In genomic region chr22:22857607-22858558, GRCh38 we compare ENCODE assay signal across 20 cellular contexts. TPM values are rescaled to one million over a fixed set of nuclear protein-coding genes. Genes with fewer than 3 reads are reported as not detected.
DNase-seq lines count a peak whose midpoint lies in the region; ATAC-seq, FAIRE-seq and TF ChIP-seq lines count a peak whose summit lies in the region.
"Had no signal": no experiment of that assay in that cellular context is flagged by ENCODE, and none has a peak within 500 bp of the region (broad histone marks: within the 10 kb centered on the region; RNA-seq: fewer than 3 reads in every experiment).

No MANE protein-coding gene starts in this region.

- H3K27ac ChIP-seq in HepG2 (ENCODE audit: extremely low read length, insufficient read depth, low read length) (no peak overlapping the region), right lobe of liver (no peak overlapping the region), esophagus squamous epithelium (no peak overlapping the region)
- H3K27ac ChIP-seq: A549 had no signal

- H3K4me1 ChIP-seq in HepG2 (ENCODE audit: insufficient read depth, low read length) (peaks cover 18% of the 10 kb centered on the region), right lobe of liver (no peaks in the 10 kb centered on the region), esophagus squamous epithelium (no peaks in the 10 kb centered on the region)
- H3K4me1 ChIP-seq: A549, HAP-1 had no signal

- H4K20me1 ChIP-seq in HepG2 (ENCODE audit: insufficient read depth, low read length) = no peaks in the 10 kb centered on the region

- no peak overlapping the region for H3K4me3 ChIP-seq in HepG2 (replicated peaks in 1 of 3; ENCODE audit: insufficient read depth in 1 of 3, low read depth in 2 of 3, low read length in 3 of 3)
- H3K4me3 ChIP-seq in right lobe of liver = no peak overlapping the region
- H3K4me3 ChIP-seq in esophagus squamous epithelium = no peak overlapping the region
- H3K4me3 ChIP-seq: A549, HAP-1 had no signal

- 39% methylated on average over 7 of the region's 9 CpGs for WGBS in HepG2 (ENCODE audit: low lambda C conversion rate)
- 59% methylated on average over 5 of the region's 9 CpGs for WGBS in right lobe of liver (ENCODE audit: insufficient coverage, low coverage, low lambda C conversion rate, missing lambda C conversion rate)
- 71 to 72% methylated on average over 8 of the region's 9 CpGs for WGBS in esophagus squamous epithelium, 2 donors

- BruUV-seq in HepG2 (replicated peaks; lab: Mats Ljungman, UMichigan) = no TSS peak

- in situ Hi-C loops in HepG2 (cut with HindIII; ENCODE audit: extremely low pct_ligation_motif_present, low pct_unique_long_range_greater_than_20kb) = loop anchor here (5.0 kb wide), 1 partner anchor 99 kb away; no protein-coding TSS in a partner anchor

- no peak overlapping the region for H3K9ac ChIP-seq in HepG2 (ENCODE audit: insufficient read depth, low read depth, low read length)

- TF ChIP-seq POLR2A in HepG2 (IDR thresholded peaks at IDR 0.05; ENCODE audit: insufficient read depth in 1 of 2, low read depth in 2 of 2, low read length in 2 of 2) (no peak), right lobe of liver (IDR thresholded peaks at IDR 0.05) (no peak), esophagus squamous epithelium (IDR thresholded peaks at IDR 0.05) (no peak)

- no peak for TF ChIP-seq RAD21 in HepG2 (CRISPR knock-in tag; IDR thresholded peaks at IDR 0.05)

- peak overlapping the region; percentile 10; the same call in 1 of the 2 replicates for H3K4me2 ChIP-seq in HepG2 (ENCODE audit: low read depth, low read length)
- H3K4me2 ChIP-seq: A549 had no signal

- FAIRE-seq in HepG2 (lab: Jason Lieb, UNC) = no peak
- peak; percentile 72 for FAIRE-seq in urothelium cell line (lab: Jason Lieb, UNC)
- FAIRE-seq: A549, D721Med had no signal

- TF ChIP-seq EP300 in HepG2 (IDR thresholded peaks at IDR 0.05; ENCODE audit: low read depth in 2 of 2, low read length in 2 of 2) = no peak
- no peak for TF ChIP-seq EP300 in HepG2 (CRISPR knock-in tag; IDR thresholded peaks at IDR 0.05; ENCODE audit: borderline replicate concordance)

- no peak overlapping the region for H2AFZ ChIP-seq in HepG2 (ENCODE audit: low read length)

- TF ChIP-seq CTCF in HepG2 (CRISPR knock-in tag; IDR thresholded peaks at IDR 0.05) (no peak), right lobe of liver (IDR thresholded peaks at IDR 0.05) (no peak), esophagus squamous epithelium (IDR thresholded peaks at IDR 0.05) (no peak)

- no peaks in the 10 kb centered on the region for H3K79me2 ChIP-seq in HepG2 (ENCODE audit: insufficient read depth, low read length)

- DNase-seq in HepG2 (ENCODE audit: low spot score) (no peak), right lobe of liver (no peak), NCI-H82 treated with DMSO at 0.1 percent for 48 hours (lab: John Stamatoyannopoulos, UW; ENCODE audit: unreplicated experiment) (peak; percentile 1), iPS-NIHi7 (ENCODE audit: extremely low spot score) (peak; percentile 1), urothelium cell line (ENCODE audit: low spot score) (no peak), nucleus accumbens (lab: John Stamatoyannopoulos, UW) (no peak), esophagus squamous epithelium (lab: John Stamatoyannopoulos, UW) (no peak)
- DNase-seq: CD4-positive, alpha-beta T cell; IMR-90; NCI-H1092; NCI-H1694; NCI-H446; NCI-H774; SIG-M5 had no signal

- H3K36me3 ChIP-seq in HepG2 (replicated peaks in 1 of 2; ENCODE audit: control insufficient read depth in 1 of 2, insufficient read depth in 2 of 2, low read length in 2 of 2) = no peaks in the 10 kb centered on the region
- no peaks in the 10 kb centered on the region for H3K36me3 ChIP-seq in right lobe of liver
- no peaks in the 10 kb centered on the region for H3K36me3 ChIP-seq in esophagus squamous epithelium
- H3K36me3 ChIP-seq: HAP-1 had no signal

- ATAC-seq in HepG2 (no peak), right lobe of liver (no peak), HG03457 (IDR thresholded peaks at IDR 0.05; ENCODE audit: unreplicated experiment) (no peak)
- ATAC-seq: A549 had no signal

- no peaks in the 10 kb centered on the region for H3K9me3 ChIP-seq in HepG2 (ENCODE audit: low read length)
- no peaks in the 10 kb centered on the region for H3K9me3 ChIP-seq in right lobe of liver
- no peaks in the 10 kb centered on the region for H3K9me3 ChIP-seq in esophagus squamous epithelium
- H3K9me3 ChIP-seq: A549, HAP-1 had no signal

- CTCF ChIA-PET in HepG2 (lab: Yijun Ruan, JAX; ENCODE audit: low intra/inter-chr PET ratio, low total read pairs) = no interaction called here

- intact Hi-C loops in HepG2 (cut with micrococcal nuclease; ENCODE audit: unreplicated experiment) = no loop called here
- intact Hi-C loops in right lobe of liver (cut with DNase I) = no loop called here
- intact Hi-C loops in esophagus squamous epithelium (cut with DNase I) = no loop called here

- POLR2A ChIA-PET in HepG2 (lab: Yijun Ruan, JAX) = no interaction called here

- H3K27me3 ChIP-seq in HepG2 (ENCODE audit: control insufficient read depth in 1 of 2, insufficient read depth in 2 of 2, low read length in 2 of 2) (peaks cover 0 to 34% of the 10 kb centered on the region in 2 experiments; a peak in 2 of 5 replicates), right lobe of liver (no peaks in the 10 kb centered on the region), esophagus squamous epithelium (peaks cover 0 to 62% (median 0%) of the 10 kb centered on the region in 4 donors)

TF ChIP-seq in HepG2, 621 proteins besides CTCF, POLR2A, EP300 and RAD21 (continues in another document):
- TF ChIP-seq HOXD1 (CRISPR knock-in tag; IDR thresholded peaks at IDR 0.05) = no peak
- no peak for TF ChIP-seq ZKSCAN5 (CRISPR knock-in tag; IDR thresholded peaks at IDR 0.05)
- TF ChIP-seq SMC3 (IDR thresholded peaks at IDR 0.05; ENCODE audit: low read length) = no peak
- no peak for TF ChIP-seq CSRNP2 (CRISPR knock-in tag; conservative IDR thresholded peaks at IDR 0.05; ENCODE audit: low read depth)
- TF ChIP-seq USF2 (IDR thresholded peaks at IDR 0.05; ENCODE audit: low read depth, low read length) = no peak
- TF ChIP-seq USF2 (CRISPR knock-in tag; IDR thresholded peaks at IDR 0.05; ENCODE audit: borderline replicate concordance) = no peak
- TF ChIP-seq ZNF792 (CRISPR knock-in tag; IDR thresholded peaks at IDR 0.05) = no peak
- no peak for TF ChIP-seq NR2F2 (IDR thresholded peaks at IDR 0.05; ENCODE audit: borderline replicate concordance, low read depth)

RNA-seq across cellular contexts. Expression of gene IGLL5, which starts 29.7 kb away (rescaled TPM):
- total RNA-seq in HepG2 (2016; rRNA removed; fragmentation: Illumina TruSeq; extraction: Trizol) = not detected in 2 replicates
- not detected in 2 replicates for total RNA-seq in HepG2 (2016; cell fraction: cytosol; rRNA removed; fragmentation: Illumina TruSeq; extraction: Trizol; ENCODE audit: low read depth)
- total RNA-seq in HepG2 (2016; cell fraction: insoluble cytoplasmic fraction; rRNA removed; fragmentation: Illumina TruSeq; extraction: Trizol) = not detected in 2 replicates
- total RNA-seq in HepG2 (2016; cell fraction: membrane; rRNA removed; fragmentation: Illumina TruSeq; extraction: Trizol) = not detected in 2 replicates
- not detected in 2 replicates for total RNA-seq in HepG2 (2016; cell fraction: nucleus; rRNA removed; fragmentation: Illumina TruSeq; extraction: Trizol)
- polyA plus RNA-seq in HepG2 (2011; rRNA removed) = not detected in 2 replicates
- not detected in 2 replicates for polyA plus RNA-seq in HepG2 (2011; cell fraction: cytosol; rRNA removed)
- polyA plus RNA-seq in HepG2 (2011; cell fraction: nucleus; rRNA removed) = not detected in 2 replicates
- polyA plus RNA-seq in HepG2 (2012) = not detected in 2 replicates
- polyA plus RNA-seq in HepG2 (2016; cell fraction: cytosol; fragmentation: Illumina TruSeq; extraction: Trizol; ENCODE audit: low read depth) = not detected in 2 replicates
- not detected in 2 replicates for polyA plus RNA-seq in HepG2 (2016; cell fraction: insoluble cytoplasmic fraction; fragmentation: Illumina TruSeq; extraction: Trizol; ENCODE audit: low read depth)
- polyA plus RNA-seq in HepG2 (2016; cell fraction: membrane; fragmentation: Illumina TruSeq; extraction: Trizol; ENCODE audit: low read depth) = not detected in 2 replicates
- polyA plus RNA-seq in HepG2 (2016; cell fraction: nucleus; fragmentation: Illumina TruSeq; extraction: Trizol; ENCODE audit: insufficient read depth, low read depth) = not detected in 2 replicates
- not detected in 2 replicates for polyA minus RNA-seq in HepG2 (2011; rRNA and poly(A)+ RNA removed; ENCODE audit: low replicate concordance)
- not detected in 2 replicates for polyA minus RNA-seq in HepG2 (2011; cell fraction: cytosol; rRNA and poly(A)+ RNA removed)
- polyA minus RNA-seq in HepG2 (2011; cell fraction: nucleus; rRNA and poly(A)+ RNA removed) = not detected in 2 replicates
- total RNA-seq in right lobe of liver = 1 to 10 TPM; 1.6 to 4.1 (median 3.1) TPM
- 10 to 100 TPM in 1 of 4 donors, 1 to 10 TPM in 1, not detected in 2; 5.0 to 20.7 TPM for total RNA-seq in esophagus squamous epithelium
- total RNA-seq: CD4-positive, alpha-beta T cell; Daoy; IMR-90; RPMI7951 had no signal
- polyA plus RNA-seq: A549, IMR-90 had no signal

Comparison
In these comparisons a context has a peak if more than half of its experiments do, and no peak if none do; other contexts are left out.
1. DNase-seq: peak in NCI-H82 treated with DMSO at 0.1 percent for 48 hours (single experiment) and iPS-NIHi7 (single experiment); none in HepG2 (single experiment), right lobe of liver (0 of 3), urothelium cell line (single experiment), nucleus accumbens (0 of 56) and esophagus squamous epithelium (single experiment).